In genomic region chr19:49473868-49474544, GRCh38 we compare ENCODE assay signal across 7 cellular contexts. TPM values are rescaled to one million over a fixed set of nuclear protein-coding genes. Genes with fewer than 3 reads are reported as not detected.
DNase-seq lines count a peak whose midpoint lies in the region; ATAC-seq and TF ChIP-seq lines count a peak whose summit lies in the region.

Gene FLT3LG, plus strand, starts transcription at chr19:49474215. Its CDS starts 425 bp downstream, at chr19:49474640.

- ATAC-seq in HG02852 (IDR thresholded peaks at IDR 0.05; ENCODE audit: unreplicated experiment) = peak; percentile 42

- H3K27me3 Mint-ChIP-seq in dendritic cell treated with granulocyte-macrophage colony-stimulating factor and Interleukin-4, amounts not matched to agents 40 ng/mL and 50 ng/mL, for 4 days = peaks cover 17% of the 10 kb centered on the region

- peaks cover 55% of the 10 kb centered on the region for H3K4me1 Mint-ChIP-seq in dendritic cell treated with granulocyte-macrophage colony-stimulating factor and Interleukin-4, amounts not matched to agents 40 ng/mL and 50 ng/mL, for 4 days (ENCODE audit: low read depth)

- intact Hi-C loops in dendritic cell treated with granulocyte-macrophage colony-stimulating factor and Interleukin-4, amounts not matched to agents 40 ng/mL and 50 ng/mL, for 4 days (cut with micrococcal nuclease) = loop anchor here (1.0 kb wide), 1 partner anchor 96 kb away; no protein-coding TSS in a partner anchor
- intact Hi-C loops in lower leg skin (cut with DNase I; ENCODE audit: low total_unique reads) = no loop called here

- peak within 1 kb of the TSS; percentile 93 for H3K4me3 Mint-ChIP-seq in dendritic cell treated with granulocyte-macrophage colony-stimulating factor and Interleukin-4, amounts not matched to agents 40 ng/mL and 50 ng/mL, for 4 days

- H3K27ac Mint-ChIP-seq in dendritic cell treated with granulocyte-macrophage colony-stimulating factor and Interleukin-4, amounts not matched to agents 40 ng/mL and 50 ng/mL, for 4 days = peak within 1 kb of the TSS; percentile 90

- 0 to 2% methylated on average over 21 to 30 of the region's 33 CpGs for WGBS in lower leg skin, 2 donors

- DNase-seq in GM13977 (ENCODE audit: low spot score) = peak; percentile 93
- peak; percentile 79 for DNase-seq in NCI-H2196 (lab: John Stamatoyannopoulos, UW; ENCODE audit: unreplicated experiment)
- DNase-seq in activated CD4-positive, alpha-beta T cell treated with anti-CD3 and anti-CD28 coated beads, Interleukin-2, amount 50 U/mL, for 1 hour = peak; percentile 89
- DNase-seq in lower leg skin (ENCODE audit: low spot score in 2 of 2) = peak in 1 of 2 donors; percentile 95
- DNase-seq in stimulated activated CD4-positive, alpha-beta T cell treated with anti-CD3 and anti-CD28 coated beads, TNF-alpha, amount 100 ng/mL, for 24 hours (ENCODE audit: low read depth in 3 of 3) = peak; percentile 79 to 86 (median 82)

- in situ Hi-C loops in GM13977 (cut with MboI; ENCODE audit: low pct_unique_long_range_greater_than_20kb, low sequenced_read_pairs, unreplicated experiment) = no loop called here

- H3K4me3 ChIP-seq in lower leg skin (ENCODE audit: low read depth, poor library complexity, severe bottlenecking) = peak within 1 kb of the TSS; percentile 73

- TF ChIP-seq POLR2A in lower leg skin (IDR thresholded peaks at IDR 0.05) = no peak

- peak; percentile 94 for TF ChIP-seq CTCF in GM13977 (IDR thresholded peaks at IDR 0.05; ENCODE audit: extremely low read depth, insufficient read depth, missing control alignments)
- peak in 1 of 3 donors; percentile 87 for TF ChIP-seq CTCF in lower leg skin (IDR thresholded peaks at IDR 0.05)

- peaks cover 23% of the 10 kb centered on the region for H3K36me3 Mint-ChIP-seq in dendritic cell treated with granulocyte-macrophage colony-stimulating factor and Interleukin-4, amounts not matched to agents 40 ng/mL and 50 ng/mL, for 4 days (ENCODE audit: low read depth)

- H3K9me3 Mint-ChIP-seq in dendritic cell treated with granulocyte-macrophage colony-stimulating factor and Interleukin-4, amounts not matched to agents 40 ng/mL and 50 ng/mL, for 4 days = no peaks in the 10 kb centered on the region

RNA-seq across cellular contexts. Expression of gene FLT3LG, which starts in this region (rescaled TPM):
- 1 to 10 TPM; 2.8 to 6.0 (median 4.4) TPM for total RNA-seq in lower leg skin
